In genomic region chr11:11841121-11841604, GRCh38 we compare ENCODE assay signal across 8 cellular contexts. TPM values are rescaled to one million over a fixed set of nuclear protein-coding genes. Genes with fewer than 3 reads are reported as not detected.
A peak's percentile ranks its signal among the peaks of the same experiment; 100 is the strongest.
DNase-seq lines count a peak whose midpoint lies in the region; ATAC-seq, FAIRE-seq and TF ChIP-seq lines count a peak whose summit lies in the region.

No MANE protein-coding gene starts in this region.

- peak overlapping the region; percentile 88 for H2AFZ ChIP-seq in endothelial cell of umbilical vein (ENCODE audit: low read depth, low read length)

- H4K20me1 ChIP-seq in endothelial cell of umbilical vein (replicated peaks; ENCODE audit: control insufficient read depth, extremely low read depth, insufficient read depth, low read length): no peaks in the 10 kb centered on the region

- dilution Hi-C loops in endothelial cell of umbilical vein (cut with MboI; ENCODE audit: extremely low pct_ligation_motif_present, low sequenced_read_pairs): no loop called here

- TSS peak; percentile 73 for BruUV-seq in endothelial cell of umbilical vein (replicated peaks; lab: Mats Ljungman, UMichigan)

- no peaks in the 10 kb centered on the region for H3K9me1 ChIP-seq in endothelial cell of umbilical vein (replicated peaks; ENCODE audit: control insufficient read depth, extremely low read depth, insufficient read depth, low read length)

- H3K4me1 ChIP-seq in endothelial cell of umbilical vein (ENCODE audit: control insufficient read depth, extremely low read depth, insufficient read depth, low read length) (peaks cover 22% of the 10 kb centered on the region), mononuclear cell (ENCODE audit: insufficient read depth, low read length) (peaks cover 31% of the 10 kb centered on the region), aorta (ENCODE audit: control insufficient read depth in 1 of 2, insufficient read depth in 2 of 2, low read length in 2 of 2) (peaks cover 0 to 4% of the 10 kb centered on the region in 2 donors)

- 2 to 5% methylated on average over 16 to 17 of the region's 17 CpGs for WGBS in aorta, 2 donors

- H3K9me3 ChIP-seq in endothelial cell of umbilical vein (replicated peaks; ENCODE audit: control insufficient read depth, insufficient read depth, low read length): no peaks in the 10 kb centered on the region
- no peaks in the 10 kb centered on the region for H3K9me3 ChIP-seq in mononuclear cell (ENCODE audit: low read depth, low read length)
- no peaks in the 10 kb centered on the region for H3K9me3 ChIP-seq in aorta (ENCODE audit: control insufficient read depth, low read length)

- H3K79me2 ChIP-seq in endothelial cell of umbilical vein (ENCODE audit: control insufficient read depth, insufficient read depth, low read length): peaks cover 43% of the 10 kb centered on the region

- H3K4me3 ChIP-seq in GM12875 (ENCODE audit: low read depth, low read length) (peak overlapping the region; percentile 93), endothelial cell of umbilical vein (replicated peaks in 1 of 3; ENCODE audit: insufficient read depth in 1 of 3, low read depth in 1 of 3, low read length in 3 of 3) (peak overlapping the region; percentile 81 to 97 (median 86)), mononuclear cell (ENCODE audit: low read length) (peak overlapping the region; percentile 81), aorta (ENCODE audit: low read length in 2 of 2) (peak overlapping the region; percentile 38 to 76)

- no peak for TF ChIP-seq CTCF in GM12875 (IDR thresholded peaks at IDR 0.05; ENCODE audit: borderline replicate concordance, insufficient read depth, low read depth, low read length)
- TF ChIP-seq CTCF in endothelial cell of umbilical vein (IDR thresholded peaks at IDR 0.05; ENCODE audit: extremely low read depth in 1 of 2, insufficient read depth in 1 of 2, low read depth in 1 of 2, low read length in 2 of 2): no peak

- H3K4me2 ChIP-seq in endothelial cell of umbilical vein (ENCODE audit: insufficient read depth, low read length): peak overlapping the region; percentile 95

- POLR2A ChIA-PET in endothelial cell of umbilical vein (lab: Charles Lee): interaction anchor here (0.6 kb wide), 1 partner anchor 84 kb away, joined by 4 read pairs; no protein-coding TSS in a partner anchor

- no peak for TF ChIP-seq POLR2A in endothelial cell of umbilical vein (IDR thresholded peaks at IDR 0.05; ENCODE audit: low read depth, low read length)

- CTCF ChIA-PET in endothelial cell of umbilical vein (lab: Charles Lee): interaction anchor here (1.0 to 3.0 kb wide), 5 partner anchors 10 to 203 kb away, joined by 3 to 11 read pairs (median 5); no protein-coding TSS in a partner anchor

- H3K9ac ChIP-seq in endothelial cell of umbilical vein (replicated peaks; ENCODE audit: extremely low read depth, insufficient read depth, low read length): peak overlapping the region; percentile 96

- intact Hi-C loops in endothelial cell of umbilical vein (cut with micrococcal nuclease) (loop anchor here (1.0 to 5.0 kb wide), 3 partner anchors 42 to 909 kb away; no protein-coding TSS in a partner anchor), aorta (cut with DNase I) (loop anchor here (5.0 to 10.0 kb wide), 2 partner anchors 34 to 74 kb away; no protein-coding TSS in a partner anchor)

- H3K27me3 ChIP-seq in endothelial cell of umbilical vein (ENCODE audit: control insufficient read depth in 2 of 2, insufficient read depth in 2 of 2, low read length in 2 of 2) (no peaks in the 10 kb centered on the region), mononuclear cell (ENCODE audit: insufficient read depth, low read length) (peaks cover 6% of the 10 kb centered on the region), aorta (ENCODE audit: control insufficient read depth in 1 of 2, insufficient read depth in 2 of 2, low read length in 1 of 2) (no peaks in the 10 kb centered on the region)

- DNase-seq in AG08396 (ENCODE audit: low spot score): peak; percentile 46
- DNase-seq in OCI-M1 (lab: John Stamatoyannopoulos, UW): peak; percentile 74
- no peak for DNase-seq in endothelial cell of umbilical vein (ENCODE audit: low read depth, low spot score)
- peak; percentile 56 to 77 for DNase-seq in aorta
- DNase-seq in cerebellar nuclear complex (lab: John Stamatoyannopoulos, UW): no peak

- ATAC-seq in HG03139 (IDR thresholded peaks at IDR 0.05; ENCODE audit: unreplicated experiment): peak; percentile 2
- ATAC-seq in aorta (ENCODE audit: low FRiP score): peak; percentile 73

- H3K36me3 ChIP-seq in endothelial cell of umbilical vein (ENCODE audit: control insufficient read depth in 2 of 2, extremely low read depth in 1 of 2, insufficient read depth in 2 of 2, low read length in 2 of 2) (no peaks in the 10 kb centered on the region), aorta (ENCODE audit: control insufficient read depth in 1 of 2, insufficient read depth in 2 of 2, low read length in 1 of 2) (no peaks in the 10 kb centered on the region)

- no peak for FAIRE-seq in endothelial cell of umbilical vein (lab: Jason Lieb, UNC)

- H3K27ac ChIP-seq in endothelial cell of umbilical vein (ENCODE audit: insufficient read depth, low read depth, low read length): peak overlapping the region; percentile 95
- H3K27ac ChIP-seq in aorta (ENCODE audit: low read depth in 1 of 2, low read length in 2 of 2): peak overlapping the region; percentile 81 to 86

TF ChIP-seq in endothelial cell of umbilical vein, 7 proteins besides CTCF, POLR2A, EP300 and RAD21:
- TF ChIP-seq FOS (IDR thresholded peaks at IDR 0.05; ENCODE audit: borderline replicate concordance, insufficient read depth, low read length) (no peak), MYC (IDR thresholded peaks at IDR 0.05; ENCODE audit: low read depth, low read length) (no peak), POLR2AphosphoS5 (IDR thresholded peaks at IDR 0.05; ENCODE audit: insufficient read depth, low read depth, low read length) (no peak), EZH2 (IDR thresholded peaks at IDR 0.05; ENCODE audit: borderline replicate concordance, low read depth, low read length, severe bottlenecking) (no peak), GATA2 (IDR thresholded peaks at IDR 0.05; ENCODE audit: insufficient read depth, insufficient read length, low read depth, low read length) (no peak), MAX (IDR thresholded peaks at IDR 0.05; ENCODE audit: insufficient read depth, insufficient read length) (no peak), JUN (IDR thresholded peaks at IDR 0.05; ENCODE audit: borderline replicate concordance, insufficient read depth, insufficient read length, low read depth) (no peak)

RNA-seq across cellular contexts. Expression of gene USP47, which starts 0.6 kb away (rescaled TPM):
- 38.0 and 41.5 TPM in 2 replicates for total RNA-seq in endothelial cell of umbilical vein
- polyA plus RNA-seq in endothelial cell of umbilical vein: 5.2 and 7.8 TPM in 2 replicates
- 10.5 and 11.2 TPM in 2 replicates for polyA plus RNA-seq in endothelial cell of umbilical vein (2011; cell fraction: cytosol; rRNA removed)
- polyA plus RNA-seq in endothelial cell of umbilical vein (2011; cell fraction: nucleus; rRNA removed): 43.5 and 47.1 TPM in 2 replicates
- polyA plus RNA-seq in endothelial cell of umbilical vein (2012): 31.4 and 38.9 TPM in 2 replicates
- polyA minus RNA-seq in endothelial cell of umbilical vein: 29.7 and 31.1 TPM in 2 replicates
- 21.7 TPM for polyA minus RNA-seq in endothelial cell of umbilical vein (2011; cell fraction: cytosol; rRNA and poly(A)+ RNA removed)
- 90.8 and 92.6 TPM in 2 replicates for polyA minus RNA-seq in endothelial cell of umbilical vein (2011; cell fraction: nucleus; rRNA and poly(A)+ RNA removed)
- total RNA-seq in mononuclear cell: 169 TPM
- total RNA-seq in aorta: 10 to 100 TPM; 58.7 to 74.9 TPM
- 10 to 100 TPM; 23.2 to 31.6 TPM for polyA plus RNA-seq in aorta

Comparison
In these comparisons a context has a peak if more than half of its experiments do, and no peak if none do; other contexts are left out.
1. DNase-seq: peak in AG08396 (single experiment), OCI-M1 (single experiment) and aorta (2 of 2); none in endothelial cell of umbilical vein (single experiment) and cerebellar nuclear complex (0 of 2).
2. Peak in every context shown above with its lines, with median percentiles within 50 percentile points of each other: H3K4me3 ChIP-seq.